In genomic region chr9:130933114-130934046, GRCh38 we compare ENCODE assay signal across 15 cellular contexts. TPM values are rescaled to one million over a fixed set of nuclear protein-coding genes. Genes with fewer than 3 reads are reported as not detected.
DNase-seq lines count a peak whose midpoint lies in the region; ATAC-seq, FAIRE-seq and TF ChIP-seq lines count a peak whose summit lies in the region.
"Had no signal": no experiment of that assay in that cellular context is flagged by ENCODE, and none has a peak within 500 bp of the region (broad histone marks: within the 10 kb centered on the region; RNA-seq: fewer than 3 reads in every experiment).

No MANE protein-coding gene starts in this region.

- peak overlapping the region; percentile 71 for H3K4me2 ChIP-seq in A549

- no peak for TF ChIP-seq EP300 in A549 (IDR thresholded peaks at IDR 0.05)

- peaks cover 63% of the 10 kb centered on the region for H3K4me1 ChIP-seq in A549

- 32% methylated on average over 12 of the region's 26 CpGs for WGBS in A549 (ENCODE audit: missing lambda C conversion rate)

- POLR2A ChIA-PET in A549 (lab: Yijun Ruan, JAX): no interaction called here

- no peak for TF ChIP-seq RAD21 in A549 (conservative IDR thresholded peaks at IDR 0.05 in 1 of 2, IDR thresholded peaks at IDR 0.05 in 1 of 2)

- DNase-seq in A549 (ENCODE audit: low read depth in 1 of 2, low spot score in 1 of 2) (no peak), HPDE6-E6E7 (ENCODE audit: extremely low spot score) (peak; percentile 50), astrocyte of the cerebellum (ENCODE audit: low read depth) (peak; percentile 16), left ventricle myocardium superior (no peak), GM19238 (ENCODE audit: insufficient read length, low spot score) (no peak), activated T-cell treated with anti-CD3 and anti-CD28 coated beads for 4 hours (no peak), OCI-M2 (lab: John Stamatoyannopoulos, UW; ENCODE audit: unreplicated experiment) (no peak), posterior vena cava (ENCODE audit: low spot score) (no peak)
- DNase-seq: activated CD8-positive, alpha-beta memory T cell treated with anti-CD3 and anti-CD28 coated beads for 24 hours; AML-193; effector CD8-positive, alpha-beta T cell; MV-4-11; NCI-H524 treated with DMSO at 0.1 percent for 48 hours; stimulated activated naive CD8-positive, alpha-beta T cell treated with anti-CD3 and anti-CD28 coated beads, Interleukin-15, amount 100 ng/mL, for 72 hours; T-cell had no signal

- in situ Hi-C loops in astrocyte of the cerebellum (cut with HindIII; ENCODE audit: low sequenced_read_pairs): no loop called here

- intact Hi-C loops in left ventricle myocardium superior (cut with micrococcal nuclease) (loop anchor here (10.0 kb wide), 1 partner anchor 69 kb away; no protein-coding TSS in a partner anchor), posterior vena cava (cut with DNase I) (loop anchor here in 1 of 2 donors (10.0 kb wide), 1 partner anchor 159 kb away; no protein-coding TSS in a partner anchor)

- ATAC-seq in A549: peak in 1 of 2 experiments; percentile 6; a peak in 3 of 6 replicates
- ATAC-seq in left ventricle myocardium superior: peak; percentile 42
- ATAC-seq: T-cell had no signal

- peak overlapping the region; percentile 46 to 72; a peak in 5 of 6 replicates for H3K27ac ChIP-seq in A549

- CTCF ChIA-PET in A549 (lab: Yijun Ruan, JAX): interaction anchor here (0.6 to 7.0 kb wide), 24 partner anchors 9 to 251 kb away, joined by 3 to 49 read pairs (median 4); no protein-coding TSS in a partner anchor

- no peak for FAIRE-seq in A549 (lab: Jason Lieb, UNC)

- H3K4me3 ChIP-seq in A549 (no peak overlapping the region), astrocyte of the cerebellum (ENCODE audit: low read depth, low read length) (no peak overlapping the region)

- TF ChIP-seq CTCF in A549 (IDR thresholded peaks at IDR 0.05) (no peak), astrocyte of the cerebellum (IDR thresholded peaks at IDR 0.05; ENCODE audit: low read depth, low read length, missing control alignments) (no peak)

- TF ChIP-seq POLR2A in A549 (IDR thresholded peaks at IDR 0.05; ENCODE audit: low read length): no peak

- H3K9me3 ChIP-seq in A549: no peaks in the 10 kb centered on the region

TF ChIP-seq in A549, 52 proteins besides CTCF, POLR2A, EP300 and RAD21:
- TF ChIP-seq CHD4 (IDR thresholded peaks at IDR 0.05; ENCODE audit: borderline replicate concordance): no peak
- TF ChIP-seq CBX8 (IDR thresholded peaks at IDR 0.05): no peak
- no peak for TF ChIP-seq JUN (IDR thresholded peaks at IDR 0.05)
- no peak for TF ChIP-seq SREBF2 (IDR thresholded peaks at IDR 0.05)
- TF ChIP-seq HOXB5 (CRISPR knock-in tag; IDR thresholded peaks at IDR 0.05): no peak
- TF ChIP-seq HOXB13 (CRISPR knock-in tag; IDR thresholded peaks at IDR 0.05; ENCODE audit: low read depth): no peak
- TF ChIP-seq NFE2L2 (conservative IDR thresholded peaks at IDR 0.05; ENCODE audit: low read length): no peak
- no peak for TF ChIP-seq KDM5A (IDR thresholded peaks at IDR 0.05)
- no peak for TF ChIP-seq HES2 (IDR thresholded peaks at IDR 0.05)
- no peak for TF ChIP-seq EHMT2 (IDR thresholded peaks at IDR 0.05; ENCODE audit: low read depth)

RNA-seq across cellular contexts. Expression of gene FIBCD1, which starts 5.7 kb away (rescaled TPM):
- 4.8 and 4.9 TPM in 2 replicates for polyA plus RNA-seq in A549 (2011; rRNA removed)
- polyA plus RNA-seq in A549 (2012; cell fraction: cytosol; rRNA removed): 4.9 and 6.2 TPM in 2 replicates
- 8.9 and 11.6 TPM in 2 replicates for polyA plus RNA-seq in A549 (2012; cell fraction: nucleus; rRNA removed)
- 3.5 to 5.0 TPM (median 4.8 TPM) in 3 replicates for polyA plus RNA-seq in A549 (2017; fragmentation: RNase III; extraction: RNeasy Plus Mini Kit Qiagen cat#74134 plus additional on column Dnase treatment)
- 2.9 and 3.1 TPM in 2 replicates for polyA minus RNA-seq in A549 (2011; rRNA and poly(A)+ RNA removed)
- total RNA-seq in left ventricle myocardium superior: 0.40 TPM
- total RNA-seq in posterior vena cava: under 1 TPM in 1 of 2 donors, not detected in 1; 0.14 TPM
- total RNA-seq: T-cell had no signal

RNA-seq across cellular contexts. Expression of gene QRFP, which starts 36.8 kb away (rescaled TPM):
- polyA plus RNA-seq in A549 (2011; rRNA removed) (not detected in 2 replicates), A549 (2017; fragmentation: RNase III; extraction: RNeasy Plus Mini Kit Qiagen cat#74134 plus additional on column Dnase treatment) (not detected in 3 replicates)
- polyA plus RNA-seq in A549 (2012; cell fraction: cytosol; rRNA removed): not detected in 2 replicates
- not detected in 2 replicates for polyA plus RNA-seq in A549 (2012; cell fraction: nucleus; rRNA removed)
- polyA minus RNA-seq in A549 (2011; rRNA and poly(A)+ RNA removed): not detected in 2 replicates
- total RNA-seq in left ventricle myocardium superior (not detected), posterior vena cava (not detected)
- total RNA-seq: T-cell had no signal

Comparison
In these comparisons a context has a peak if more than half of its experiments do, and no peak if none do; other contexts are left out.
1. DNase-seq: peak in HPDE6-E6E7 (single experiment) and astrocyte of the cerebellum (single experiment); none in A549 (0 of 2), left ventricle myocardium superior (single experiment), GM19238 (single experiment), activated T-cell treated with anti-CD3 and anti-CD28 coated beads for 4 hours (single experiment), OCI-M2 (single experiment) and posterior vena cava (single experiment).